Comparison of ENCODE assay signal across 22 cellular contexts in the genomic region with DNA sequence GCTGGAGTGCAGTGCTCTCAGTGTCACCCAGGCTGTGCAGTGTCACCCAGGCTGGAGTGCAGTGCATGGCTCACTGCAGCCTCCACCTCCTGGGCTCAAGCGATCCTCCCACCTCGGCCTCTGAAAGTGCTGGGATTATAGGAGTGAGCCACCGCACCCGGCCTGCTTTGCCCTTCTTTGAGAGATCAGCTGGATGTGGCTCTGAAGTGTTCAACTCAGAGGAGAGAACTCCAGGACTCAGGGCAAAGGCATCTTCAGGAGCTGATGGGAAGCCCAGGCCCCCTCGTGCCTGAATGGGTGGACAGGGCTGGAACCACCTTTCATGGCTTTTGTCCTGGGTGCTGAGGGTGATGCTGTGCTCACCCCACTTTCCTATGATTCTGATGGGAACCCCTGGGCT. TPM values are rescaled to one million over a fixed set of nuclear protein-coding genes. Genes with fewer than 3 reads are reported as not detected.
A peak's percentile ranks its signal among the peaks of the same experiment; 100 is the strongest.
DNase-seq lines count a peak whose midpoint lies in the region; ATAC-seq and TF ChIP-seq lines count a peak whose summit lies in the region.
"Had no signal": no experiment of that assay in that cellular context is flagged by ENCODE, and none has a peak within 500 bp of the region (broad histone marks: within the 10 kb centered on the region; RNA-seq: fewer than 3 reads in every experiment).

No MANE protein-coding gene starts in this region.

- no peak overlapping the region for H3K4me3 ChIP-seq in GM23248
- no peak overlapping the region for H3K4me3 ChIP-seq in colonic mucosa
- H3K4me3 ChIP-seq in suprapubic skin = no peak overlapping the region
- H3K4me3 ChIP-seq: neural progenitor cell, SK-N-MC had no signal

- no peaks in the 10 kb centered on the region for H3K27me3 Mint-ChIP-seq in mesothelial cell of epicardium (ENCODE audit: low read depth)
- H3K27me3 Mint-ChIP-seq: activated CD4-positive, alpha-beta T cell treated with anti-CD3 and anti-CD28 coated beads, Interleukin-2, amount 10 ng/mL, durations not matched to agents 7 days and 5 days; stimulated activated memory B cell treated with anti-CD40 and anti-IgM and Interleukin-4, amounts not matched to agents 10 μg/mL and 1 μg/mL and 100 μg/mL, for 72 hours had no signal

- no peak for TF ChIP-seq POLR2A in suprapubic skin (IDR thresholded peaks at IDR 0.05)

- no peaks in the 10 kb centered on the region for H3K27me3 ChIP-seq in GM23248 (replicated peaks; ENCODE audit: insufficient read depth)
- no peaks in the 10 kb centered on the region for H3K27me3 ChIP-seq in colonic mucosa
- no peaks in the 10 kb centered on the region for H3K27me3 ChIP-seq in suprapubic skin
- H3K27me3 ChIP-seq: neural progenitor cell had no signal

- H3K27ac Mint-ChIP-seq in mesothelial cell of epicardium = peak overlapping the region; percentile 68
- H3K27ac Mint-ChIP-seq: activated CD4-positive, alpha-beta T cell treated with anti-CD3 and anti-CD28 coated beads, Interleukin-2, amount 10 ng/mL, durations not matched to agents 7 days and 5 days; CD14-positive monocyte; stimulated activated memory B cell treated with anti-CD40 and anti-IgM and Interleukin-4, amounts not matched to agents 10 μg/mL and 1 μg/mL and 100 μg/mL, for 72 hours had no signal

- H3K4me2 ChIP-seq in GM23248 (ENCODE audit: unreplicated experiment) = no peak overlapping the region
- H3K4me2 ChIP-seq: neural progenitor cell had no signal

- TF ChIP-seq EP300 in suprapubic skin (IDR thresholded peaks at IDR 0.05) = no peak

- in situ Hi-C loops in GM23248 (cut with MboI) = loop anchor here (10.0 kb wide), 1 partner anchor 390 kb away; no protein-coding TSS in a partner anchor

- no peaks in the 10 kb centered on the region for H3K9me3 Mint-ChIP-seq in mesothelial cell of epicardium
- H3K9me3 Mint-ChIP-seq: activated CD4-positive, alpha-beta T cell treated with anti-CD3 and anti-CD28 coated beads, Interleukin-2, amount 10 ng/mL, durations not matched to agents 7 days and 5 days; neural progenitor cell; stimulated activated memory B cell treated with anti-CD40 and anti-IgM and Interleukin-4, amounts not matched to agents 10 μg/mL and 1 μg/mL and 100 μg/mL, for 72 hours had no signal

- intact Hi-C loops in colonic mucosa (cut with DNase I) = no loop called here

- no peak for DNase-seq in GM23248
- DNase-seq in colonic mucosa = no peak
- DNase-seq in mesothelial cell of epicardium (ENCODE audit: low spot score in 2 of 2, unreplicated experiment in 2 of 2) = no peak
- peak; percentile 56 to 68 for DNase-seq in suprapubic skin (ENCODE audit: low spot score in 2 of 2)
- no peak for DNase-seq in T1000 (lab: John Stamatoyannopoulos, UW)
- DNase-seq: ACHN; activated CD4-positive, alpha-beta T cell treated with anti-CD3 and anti-CD28 coated beads, Interleukin-2, amount 10 ng/mL, durations not matched to agents 7 days and 5 days; activated gamma-delta T cell; glutamatergic neuron; NCI-H1092; NCI-H1930; NCI-H2227 treated with DMSO at 0.1 percent for 48 hours; stimulated activated CD4-positive, alpha-beta T cell treated with anti-CD3 and anti-CD28 coated beads, Interleukin-2, amount 100 ng/mL, for 24 hours; T-helper 17 cell; WERI-Rb-1 had no signal

- TF ChIP-seq CTCF in colonic mucosa (IDR thresholded peaks at IDR 0.05) (no peak), mesothelial cell of epicardium (IDR thresholded peaks at IDR 0.05; ENCODE audit: unreplicated experiment) (no peak), suprapubic skin (IDR thresholded peaks at IDR 0.05) (no peak)

- no peaks in the 10 kb centered on the region for H3K36me3 Mint-ChIP-seq in mesothelial cell of epicardium
- H3K36me3 Mint-ChIP-seq: CD14-positive monocyte; neural progenitor cell; stimulated activated memory B cell treated with anti-CD40 and anti-IgM and Interleukin-4, amounts not matched to agents 10 μg/mL and 1 μg/mL and 100 μg/mL, for 72 hours had no signal

- no peaks in the 10 kb centered on the region for H4K20me1 ChIP-seq in GM23248 (ENCODE audit: insufficient read depth)

- H3K4me3 Mint-ChIP-seq in mesothelial cell of epicardium = no peak overlapping the region
- H3K4me3 Mint-ChIP-seq: activated CD4-positive, alpha-beta T cell treated with anti-CD3 and anti-CD28 coated beads, Interleukin-2, amount 10 ng/mL, durations not matched to agents 7 days and 5 days; CD14-positive monocyte; neural progenitor cell; stimulated activated memory B cell treated with anti-CD40 and anti-IgM and Interleukin-4, amounts not matched to agents 10 μg/mL and 1 μg/mL and 100 μg/mL, for 72 hours; T-helper 17 cell had no signal

- H3K4me1 ChIP-seq in GM23248 (ENCODE audit: insufficient read depth) (peaks cover 29% of the 10 kb centered on the region), colonic mucosa (no peaks in the 10 kb centered on the region), suprapubic skin (peaks cover 69% of the 10 kb centered on the region)

- WGBS in GM23248 (ENCODE audit: low coverage in 1 of 2, low lambda C conversion rate in 2 of 2, missing lambda C conversion rate in 2 of 2), 2 experiments = 68 to 76% methylated on average over 5 of the region's 5 CpGs
- WGBS in suprapubic skin = 67% methylated on average over 1 of the region's 5 CpGs

- H2AFZ ChIP-seq in GM23248 = peak overlapping the region; percentile 52; the same call in 1 of the 2 replicates

- no peak overlapping the region for H3K9ac ChIP-seq in GM23248
- no peak overlapping the region for H3K9ac ChIP-seq in colonic mucosa (ENCODE audit: low read depth in 2 of 2, low read length in 2 of 2)
- H3K9ac ChIP-seq: neural progenitor cell had no signal

- H3K4me1 Mint-ChIP-seq in mesothelial cell of epicardium = peaks cover 33% of the 10 kb centered on the region
- H3K4me1 Mint-ChIP-seq: activated CD4-positive, alpha-beta T cell treated with anti-CD3 and anti-CD28 coated beads, Interleukin-2, amount 10 ng/mL, durations not matched to agents 7 days and 5 days; stimulated activated memory B cell treated with anti-CD40 and anti-IgM and Interleukin-4, amounts not matched to agents 10 μg/mL and 1 μg/mL and 100 μg/mL, for 72 hours; T-helper 17 cell had no signal

- H3F3A ChIP-seq in GM23248 (ENCODE audit: insufficient read depth) = peaks cover 8% of the 10 kb centered on the region; the same call in 1 of the 2 replicates

- ATAC-seq in HG02973 (IDR thresholded peaks at IDR 0.05; ENCODE audit: unreplicated experiment) (no peak), HG02571 (IDR thresholded peaks at IDR 0.05; ENCODE audit: unreplicated experiment) (no peak), HG03469 (IDR thresholded peaks at IDR 0.05; ENCODE audit: unreplicated experiment) (no peak)
- ATAC-seq: stimulated activated memory B cell treated with anti-CD40 and anti-IgM and Interleukin-4, amounts not matched to agents 10 μg/mL and 1 μg/mL and 100 μg/mL, for 72 hours; T-helper 17 cell had no signal

- H3K36me3 ChIP-seq in GM23248 (ENCODE audit: low read depth) (no peaks in the 10 kb centered on the region), colonic mucosa (no peaks in the 10 kb centered on the region), suprapubic skin (no peaks in the 10 kb centered on the region)
- H3K36me3 ChIP-seq: neural progenitor cell, WERI-Rb-1 had no signal

- H3K9me3 ChIP-seq in GM23248 (ENCODE audit: low read depth) = no peaks in the 10 kb centered on the region
- H3K9me3 ChIP-seq in colonic mucosa = no peaks in the 10 kb centered on the region
- H3K9me3 ChIP-seq in suprapubic skin = no peaks in the 10 kb centered on the region

- H3K27ac ChIP-seq in GM23248 (no peak overlapping the region), colonic mucosa (peak overlapping the region; percentile 31), suprapubic skin (peak overlapping the region; percentile 68)
- H3K27ac ChIP-seq: neural progenitor cell, SK-N-MC, WERI-Rb-1 had no signal

- no peaks in the 10 kb centered on the region for H3K79me2 ChIP-seq in GM23248 (ENCODE audit: insufficient read depth)

- H3K9me2 ChIP-seq in GM23248 (ENCODE audit: insufficient read depth) = no peaks in the 10 kb centered on the region

RNA-seq across cellular contexts. Expression of a gene that starts 52.0 kb away (rescaled TPM):
- not detected in 2 replicates for total RNA-seq in GM23248 (2014; rRNA removed; shearing (Covaris generic))
- polyA plus RNA-seq in GM23248 (2016; fragmentation: Nextera tagmentation; extraction: Ambion mirVana) = 0.36 TPM in 1 of 2 replicates, not detected in the other
- total RNA-seq in colonic mucosa (10 to 100 TPM in 1 of 2 donors, 1 to 10 TPM in 1; 8.2 to 17.8 TPM), mesothelial cell of epicardium (23.3 to 25.7 TPM (median 25.0 TPM) in 3 replicates), suprapubic skin (1 to 10 TPM; 3.9 to 6.6 (median 4.3) TPM)
- total RNA-seq: activated CD4-positive, alpha-beta T cell treated with anti-CD3 and anti-CD28 coated beads, Interleukin-2, amount 10 ng/mL, durations not matched to agents 7 days and 5 days had no signal

Comparison
In these comparisons a context has a peak if more than half of its experiments do, and no peak if none do; other contexts are left out.
1. DNase-seq: peak in suprapubic skin (2 of 2); none in GM23248 (single experiment), colonic mucosa (single experiment), mesothelial cell of epicardium (0 of 2) and T1000 (single experiment).